In genomic region chr3:20698896-20699295, GRCh38 we compare ENCODE assay signal across 28 cellular contexts.
"Had no signal": no experiment of that assay in that cellular context is flagged by ENCODE, and none has a peak within 500 bp of the region (broad histone marks: within the 10 kb centered on the region; RNA-seq: fewer than 3 reads in every experiment).

No MANE protein-coding gene starts in this region.

- ATAC-seq: effector memory CD8-positive, alpha-beta T cell; esophagus mucosa; foreskin keratinocyte; gastrocnemius medialis; gastroesophageal sphincter; heart left ventricle; heart right ventricle had no signal

- H3K27me3 ChIP-seq: colonic mucosa, dorsolateral prefrontal cortex, esophagus muscularis mucosa, esophagus squamous epithelium, foreskin keratinocyte, gastrocnemius medialis, gastroesophageal sphincter, heart left ventricle, heart right ventricle had no signal

- H3K9me3 Mint-ChIP-seq: dendritic cell treated with granulocyte-macrophage colony-stimulating factor and Interleukin-4, amounts not matched to agents 40 ng/mL and 50 ng/mL, for 4 days had no signal

- DNase-seq: colonic mucosa; cortex of kidney; dermis blood vessel endothelial cell; effector CD4-positive, alpha-beta T cell; effector CD8-positive, alpha-beta T cell; effector memory CD4-positive, alpha-beta T cell; effector memory CD8-positive, alpha-beta T cell; endodermal cell; erythroblast; esophagus squamous epithelium; foreskin fibroblast; foreskin keratinocyte; foreskin melanocyte; gastrocnemius medialis; glutamatergic neuron; heart left ventricle; heart right ventricle had no signal

- H3K27ac Mint-ChIP-seq: dendritic cell treated with granulocyte-macrophage colony-stimulating factor and Interleukin-4, amounts not matched to agents 40 ng/mL and 50 ng/mL, for 4 days; effector memory CD8-positive, alpha-beta T cell; endodermal cell had no signal

- FAIRE-seq: colon, endometrium, endothelial cell of umbilical vein, frontal cortex had no signal

- H3K4me3 Mint-ChIP-seq: dendritic cell treated with granulocyte-macrophage colony-stimulating factor and Interleukin-4, amounts not matched to agents 40 ng/mL and 50 ng/mL, for 4 days; effector memory CD8-positive, alpha-beta T cell; endodermal cell had no signal

- H3K4me3 ChIP-seq: colonic mucosa, coronary artery, dorsolateral prefrontal cortex, esophagus muscularis mucosa, esophagus squamous epithelium, gastrocnemius medialis, gastroesophageal sphincter, heart left ventricle, heart right ventricle had no signal

- H3K36me3 ChIP-seq: colonic mucosa, esophagus muscularis mucosa, esophagus squamous epithelium, gastrocnemius medialis, gastroesophageal sphincter, heart left ventricle, heart right ventricle had no signal

- H3K27ac ChIP-seq: colonic mucosa, coronary artery, dorsolateral prefrontal cortex, epithelial cell of prostate, esophagus muscularis mucosa, esophagus squamous epithelium, foreskin keratinocyte, gastrocnemius medialis, gastroesophageal sphincter, heart left ventricle, heart right ventricle had no signal

- H3K4me1 ChIP-seq: colonic mucosa, esophagus muscularis mucosa, esophagus squamous epithelium, foreskin keratinocyte, gastrocnemius medialis, gastroesophageal sphincter had no signal

- H3K9me3 ChIP-seq: colonic mucosa, esophagus muscularis mucosa, esophagus squamous epithelium, gastrocnemius medialis, gastroesophageal sphincter had no signal

- H3K27me3 Mint-ChIP-seq: dendritic cell treated with granulocyte-macrophage colony-stimulating factor and Interleukin-4, amounts not matched to agents 40 ng/mL and 50 ng/mL, for 4 days; effector memory CD8-positive, alpha-beta T cell had no signal
